Comparison of ENCODE assay signal across 19 cellular contexts in the genomic region with DNA sequence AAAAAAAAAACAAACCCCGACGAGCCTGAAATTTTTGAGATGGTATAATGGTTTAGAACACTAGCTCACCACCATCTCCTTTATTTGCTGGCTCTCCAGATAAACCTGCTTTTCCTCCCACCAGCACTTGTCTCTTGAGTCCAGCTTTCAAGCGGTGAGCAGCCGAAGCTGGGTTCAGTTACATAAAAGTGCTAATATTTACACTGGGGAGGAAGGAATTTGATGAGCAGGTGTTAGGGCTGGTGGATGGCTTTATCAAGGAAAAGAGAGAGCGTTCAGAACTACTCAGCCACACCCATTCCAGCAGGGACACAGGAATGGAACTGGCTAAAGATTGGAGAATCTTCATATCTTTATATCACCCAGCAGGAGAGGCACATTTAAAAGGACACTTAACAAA. TPM values are rescaled to one million over a fixed set of nuclear protein-coding genes. Genes with fewer than 3 reads are reported as not detected.
A peak's percentile ranks its signal among the peaks of the same experiment; 100 is the strongest.
DNase-seq lines count a peak whose midpoint lies in the region; ATAC-seq, FAIRE-seq and TF ChIP-seq lines count a peak whose summit lies in the region.
"Had no signal": no experiment of that assay in that cellular context is flagged by ENCODE, and none has a peak within 500 bp of the region (broad histone marks: within the 10 kb centered on the region; RNA-seq: fewer than 3 reads in every experiment).

No MANE protein-coding gene starts in this region.

- H3K36me3 Mint-ChIP-seq in endodermal cell (ENCODE audit: low read depth), result no peaks in the 10 kb centered on the region
- no peaks in the 10 kb centered on the region for H3K36me3 Mint-ChIP-seq in activated CD8-positive, alpha-beta memory T cell treated with anti-CD3 and anti-CD28 coated beads, Interleukin-2, amount 10 ng/mL, durations not matched to agents 7 days and 5 days
- H3K36me3 Mint-ChIP-seq: memory B cell had no signal

- CTCF ChIA-PET in activated CD8-positive, alpha-beta memory T cell treated with anti-CD3 and anti-CD28 coated beads, Interleukin-2, amount 10 ng/mL, durations not matched to agents 7 days and 5 days (lab: Charles Lee), result no interaction called here

- intact Hi-C loops in transverse colon (cut with DNase I; ENCODE audit: low total_unique reads), result no loop called here

- no peak for TF ChIP-seq EP300 in transverse colon (IDR thresholded peaks at IDR 0.05; ENCODE audit: low read depth)

- H3K36me3 ChIP-seq in endodermal cell (ENCODE audit: control insufficient read depth, insufficient read depth, low read length) (no peaks in the 10 kb centered on the region), transverse colon (no peaks in the 10 kb centered on the region)
- H3K36me3 ChIP-seq: thyroid gland had no signal

- 83 to 86% methylated on average over 1 to 3 of the region's 5 CpGs for WGBS in endodermal cell (ENCODE audit: insufficient coverage in 1 of 2, insufficient read length in 1 of 2), 2 experiments
- 30 to 48% methylated on average over 5 of the region's 5 CpGs for WGBS in transverse colon (ENCODE audit: low coverage in 1 of 2), 2 donors

- H3K27me3 ChIP-seq in endodermal cell (ENCODE audit: control insufficient read depth, insufficient read depth, low read length, poor library complexity, severe bottlenecking) (peaks cover 11% of the 10 kb centered on the region), transverse colon (no peaks in the 10 kb centered on the region)
- H3K27me3 ChIP-seq: thyroid gland had no signal

- H3K27ac ChIP-seq in endodermal cell (ENCODE audit: low read depth, low read length) (no peak overlapping the region), transverse colon (peak overlapping the region; percentile 44 to 74 (median 70))
- H3K27ac ChIP-seq: thyroid gland had no signal

- no peak overlapping the region for H3K27ac Mint-ChIP-seq in endodermal cell
- H3K27ac Mint-ChIP-seq in activated CD8-positive, alpha-beta memory T cell treated with anti-CD3 and anti-CD28 coated beads, Interleukin-2, amount 10 ng/mL, durations not matched to agents 7 days and 5 days, result no peak overlapping the region
- H3K27ac Mint-ChIP-seq: dendritic cell treated with granulocyte-macrophage colony-stimulating factor and Interleukin-4, amounts not matched to agents 40 ng/mL and 50 ng/mL, for 4 days; memory B cell; T-helper 17 cell had no signal

- H3K4me1 ChIP-seq in endodermal cell (ENCODE audit: control insufficient read depth, insufficient read depth, low read length), result peaks cover 6% of the 10 kb centered on the region
- peaks cover 0 to 27% (median 26%) of the 10 kb centered on the region in 4 donors for H3K4me1 ChIP-seq in transverse colon
- H3K4me1 ChIP-seq: thyroid gland had no signal

- H3K27me3 Mint-ChIP-seq in endodermal cell (ENCODE audit: insufficient read depth), result peaks cover 9% of the 10 kb centered on the region
- peaks cover 36% of the 10 kb centered on the region for H3K27me3 Mint-ChIP-seq in activated CD8-positive, alpha-beta memory T cell treated with anti-CD3 and anti-CD28 coated beads, Interleukin-2, amount 10 ng/mL, durations not matched to agents 7 days and 5 days

- H3K4me3 ChIP-seq in endodermal cell (ENCODE audit: low read length) (no peak overlapping the region), transverse colon (no peak overlapping the region)
- H3K4me3 ChIP-seq: thyroid gland had no signal

- no peak for ATAC-seq in activated CD8-positive, alpha-beta memory T cell treated with anti-CD3 and anti-CD28 coated beads, Interleukin-2, amount 10 ng/mL, durations not matched to agents 7 days and 5 days
- ATAC-seq: Panc1, T-helper 17 cell had no signal

- no peak for TF ChIP-seq POLR2A in transverse colon (IDR thresholded peaks at IDR 0.05)

- no peak for FAIRE-seq in GM19239 (lab: Jason Lieb, UNC)

- no peak overlapping the region for H3K4me3 Mint-ChIP-seq in endodermal cell
- H3K4me3 Mint-ChIP-seq in activated CD8-positive, alpha-beta memory T cell treated with anti-CD3 and anti-CD28 coated beads, Interleukin-2, amount 10 ng/mL, durations not matched to agents 7 days and 5 days, result no peak overlapping the region
- H3K4me3 Mint-ChIP-seq: dendritic cell treated with granulocyte-macrophage colony-stimulating factor and Interleukin-4, amounts not matched to agents 40 ng/mL and 50 ng/mL, for 4 days; memory B cell; T-helper 17 cell had no signal

- DNase-seq in SIG-M5 treated with dmso at 0.1 percent for 504 hours (lab: John Stamatoyannopoulos, UW; ENCODE audit: unreplicated experiment), result peak; percentile 57
- no peak for DNase-seq in SIG-M5 (lab: John Stamatoyannopoulos, UW)
- peak; percentile 84 for DNase-seq in NCI-H345 (lab: John Stamatoyannopoulos, UW)
- DNase-seq in endodermal cell, result peak; percentile 6
- DNase-seq in transverse colon, result peak; percentile 42
- no peak for DNase-seq in GM19239 (ENCODE audit: insufficient read length, low spot score)
- no peak for DNase-seq in activated CD8-positive, alpha-beta memory T cell treated with anti-CD3 and anti-CD28 coated beads, Interleukin-2, amount 10 ng/mL, durations not matched to agents 7 days and 5 days
- no peak for DNase-seq in activated CD4-positive, alpha-beta T cell treated with anti-CD3 and anti-CD28 coated beads, Interleukin-2, amount 50 U/mL, for 4 hours
- DNase-seq: activated CD4-positive, alpha-beta T cell treated with anti-CD3 and anti-CD28 coated beads for 4 hours; activated T-cell treated with anti-CD3 and anti-CD28 coated beads, Interleukin-2, amount 50 U/mL, for 48 hours; T-helper 17 cell; thyroid gland had no signal

- H3K9me3 Mint-ChIP-seq in endodermal cell, result peaks cover 23% of the 10 kb centered on the region
- H3K9me3 Mint-ChIP-seq in activated CD8-positive, alpha-beta memory T cell treated with anti-CD3 and anti-CD28 coated beads, Interleukin-2, amount 10 ng/mL, durations not matched to agents 7 days and 5 days (ENCODE audit: low read depth), result no peaks in the 10 kb centered on the region
- H3K9me3 Mint-ChIP-seq: dendritic cell treated with granulocyte-macrophage colony-stimulating factor and Interleukin-4, amounts not matched to agents 40 ng/mL and 50 ng/mL, for 4 days; memory B cell had no signal

- H3K9ac ChIP-seq in endodermal cell (ENCODE audit: extremely low read depth, low read length, poor library complexity, severe bottlenecking), result no peak overlapping the region

- peaks cover 16% of the 10 kb centered on the region for H3K9me3 ChIP-seq in endodermal cell (ENCODE audit: control insufficient read depth, low read length)
- no peaks in the 10 kb centered on the region for H3K9me3 ChIP-seq in transverse colon
- H3K9me3 ChIP-seq: thyroid gland had no signal

- TF ChIP-seq CTCF in endodermal cell (conservative IDR thresholded peaks at IDR 0.05), result no peak
- TF ChIP-seq CTCF in transverse colon (IDR thresholded peaks at IDR 0.05), result no peak

- in situ Hi-C loops in transverse colon (cut with MboI; ENCODE audit: low pct_ligation_motif_present in 1 of 4, low pct_unique_long_range_greater_than_20kb in 1 of 4, low sequenced_read_pairs in 3 of 4), result no loop called here

- peaks cover 26% of the 10 kb centered on the region for H3K4me1 Mint-ChIP-seq in endodermal cell
- peaks cover 1% of the 10 kb centered on the region for H3K4me1 Mint-ChIP-seq in activated CD8-positive, alpha-beta memory T cell treated with anti-CD3 and anti-CD28 coated beads, Interleukin-2, amount 10 ng/mL, durations not matched to agents 7 days and 5 days
- H3K4me1 Mint-ChIP-seq: memory B cell had no signal

RNA-seq across cellular contexts. Expression of gene CALML3, which starts 6.6 kb away (rescaled TPM):
- total RNA-seq in endodermal cell (not detected), transverse colon (not detected)
- polyA plus RNA-seq in endodermal cell (2013, experiment 1 of 2), result not detected
- not detected for polyA plus RNA-seq in endodermal cell (2013, experiment 2 of 2)
- not detected for total RNA-seq in activated CD8-positive, alpha-beta memory T cell treated with anti-CD3 and anti-CD28 coated beads, Interleukin-2, amount 10 ng/mL, durations not matched to agents 7 days and 5 days
- total RNA-seq: aorta, HT1080, osteocyte, T-helper 17 cell had no signal
- polyA plus RNA-seq: AG04450 had no signal

RNA-seq across cellular contexts. Expression of gene CALML5, which starts 18.8 kb away (rescaled TPM):
- total RNA-seq in endodermal cell (not detected), transverse colon (not detected)
- polyA plus RNA-seq in endodermal cell (2013, experiment 1 of 2), result not detected
- not detected for polyA plus RNA-seq in endodermal cell (2013, experiment 2 of 2)
- not detected for total RNA-seq in activated CD8-positive, alpha-beta memory T cell treated with anti-CD3 and anti-CD28 coated beads, Interleukin-2, amount 10 ng/mL, durations not matched to agents 7 days and 5 days
- total RNA-seq: aorta, osteocyte, T-helper 17 cell, thyroid gland had no signal
- polyA plus RNA-seq: AG04450, aorta had no signal

Comparison
In these comparisons a context has a peak if more than half of its experiments do, and no peak if none do; other contexts are left out.
1. DNase-seq: peak in SIG-M5 treated with dmso at 0.1 percent for 504 hours (single experiment), NCI-H345 (single experiment), endodermal cell (single experiment) and transverse colon (single experiment); none in SIG-M5 (single experiment), GM19239 (single experiment), activated CD8-positive, alpha-beta memory T cell treated with anti-CD3 and anti-CD28 coated beads, Interleukin-2, amount 10 ng/mL, durations not matched to agents 7 days and 5 days (single experiment) and activated CD4-positive, alpha-beta T cell treated with anti-CD3 and anti-CD28 coated beads, Interleukin-2, amount 50 U/mL, for 4 hours (0 of 2).